ENCODE assay signal across 30 cellular contexts in genomic region chr5:136892026-136892425, GRCh38.
"Had no signal": no experiment of that assay in that cellular context is flagged by ENCODE, and none has a peak within 500 bp of the region (broad histone marks: within the 10 kb centered on the region; RNA-seq: fewer than 3 reads in every experiment).

No MANE protein-coding gene starts in this region.

- H3K27ac Mint-ChIP-seq: activated B cell treated with CpG ODN at 0.5 μM for 24 hours; activated CD8-positive, alpha-beta T cell treated with anti-CD3 and anti-CD28 coated beads for 36 hours; activated T-helper 17 cell treated with anti-CD3 and anti-CD28 coated beads, Interleukin-2, amount 50 U/mL, for 72 hours; dendritic cell treated with granulocyte-macrophage colony-stimulating factor and Interleukin-4, amounts not matched to agents 40 ng/mL and 50 ng/mL, for 4 days; natural killer cell treated with Interleukin-12 subunit alpha and Interleukin-12 subunit beta and Interleukin-15 and Interleukin-18, amount 100 ng/mL, for 72 hours; progenitor cell of endocrine pancreas; stimulated activated memory B cell treated with anti-CD40 and anti-IgM and Interleukin-4, amounts not matched to agents 10 μg/mL and 1 μg/mL and 100 μg/mL, for 72 hours; stimulated activated naive CD8-positive, alpha-beta T cell treated with anti-CD3 and anti-CD28 coated beads, Interleukin-15, amount 100 ng/mL, for 72 hours; T-helper 17 cell; type B pancreatic cell had no signal

- H3K9me3 Mint-ChIP-seq: activated CD8-positive, alpha-beta T cell treated with anti-CD3 and anti-CD28 coated beads for 36 hours; activated T-cell treated with anti-CD3 and anti-CD28 coated beads, Interleukin-2, amount 50 U/mL, for 4 hours; dendritic cell treated with granulocyte-macrophage colony-stimulating factor and Interleukin-4, amounts not matched to agents 40 ng/mL and 50 ng/mL, for 4 days; stimulated activated memory B cell treated with anti-CD40 and anti-IgM and Interleukin-4, amounts not matched to agents 10 μg/mL and 1 μg/mL and 100 μg/mL, for 72 hours; type B pancreatic cell had no signal

- H3K9me3 ChIP-seq: gastrocnemius medialis, left ventricle myocardium inferior, mucosa of descending colon, ovary, sigmoid colon, vagina had no signal

- H3K4me3 Mint-ChIP-seq: activated B cell treated with CpG ODN at 0.5 μM for 24 hours; activated CD8-positive, alpha-beta T cell treated with anti-CD3 and anti-CD28 coated beads for 36 hours; activated T-cell treated with anti-CD3 and anti-CD28 coated beads, Interleukin-2, amount 50 U/mL, for 4 hours; activated T-helper 17 cell treated with anti-CD3 and anti-CD28 coated beads, Interleukin-2, amount 50 U/mL, for 72 hours; dendritic cell treated with granulocyte-macrophage colony-stimulating factor and Interleukin-4, amounts not matched to agents 40 ng/mL and 50 ng/mL, for 4 days; natural killer cell treated with Interleukin-12 subunit alpha and Interleukin-12 subunit beta and Interleukin-15 and Interleukin-18, amount 100 ng/mL, for 72 hours; stimulated activated memory B cell treated with anti-CD40 and anti-IgM and Interleukin-4, amounts not matched to agents 10 μg/mL and 1 μg/mL and 100 μg/mL, for 72 hours; stimulated activated naive CD8-positive, alpha-beta T cell treated with anti-CD3 and anti-CD28 coated beads, Interleukin-15, amount 100 ng/mL, for 72 hours; T-helper 17 cell; type B pancreatic cell had no signal

- ATAC-seq: activated CD8-positive, alpha-beta T cell treated with anti-CD3 and anti-CD28 coated beads for 36 hours; activated T-cell treated with anti-CD3 and anti-CD28 coated beads, Interleukin-2, amount 50 U/mL, for 4 hours; activated T-helper 17 cell treated with anti-CD3 and anti-CD28 coated beads, Interleukin-2, amount 50 U/mL, for 72 hours; gastrocnemius medialis; mucosa of descending colon; natural killer cell treated with Interleukin-12 subunit alpha and Interleukin-12 subunit beta and Interleukin-15 and Interleukin-18, amount 100 ng/mL, for 72 hours; stimulated activated memory B cell treated with anti-CD40 and anti-IgM and Interleukin-4, amounts not matched to agents 10 μg/mL and 1 μg/mL and 100 μg/mL, for 72 hours; stimulated activated naive CD8-positive, alpha-beta T cell treated with anti-CD3 and anti-CD28 coated beads, Interleukin-15, amount 100 ng/mL, for 72 hours; T-helper 17 cell had no signal

- H3K27me3 ChIP-seq: gastrocnemius medialis, ovary, sigmoid colon, vagina had no signal

- H3K4me1 ChIP-seq: gastrocnemius medialis, sigmoid colon, vagina had no signal

- H3K36me3 ChIP-seq: gastrocnemius medialis, left ventricle myocardium inferior, ovary, sigmoid colon, vagina had no signal

- H3K36me3 Mint-ChIP-seq: natural killer cell treated with Interleukin-12 subunit alpha and Interleukin-12 subunit beta and Interleukin-15 and Interleukin-18, amount 100 ng/mL, for 72 hours; stimulated activated memory B cell treated with anti-CD40 and anti-IgM and Interleukin-4, amounts not matched to agents 10 μg/mL and 1 μg/mL and 100 μg/mL, for 72 hours; type B pancreatic cell had no signal

- H3K27me3 Mint-ChIP-seq: activated B cell treated with CpG ODN at 0.5 μM for 24 hours; activated CD8-positive, alpha-beta T cell treated with anti-CD3 and anti-CD28 coated beads for 36 hours; activated T-helper 17 cell treated with anti-CD3 and anti-CD28 coated beads, Interleukin-2, amount 50 U/mL, for 72 hours; dendritic cell treated with granulocyte-macrophage colony-stimulating factor and Interleukin-4, amounts not matched to agents 40 ng/mL and 50 ng/mL, for 4 days; natural killer cell treated with Interleukin-12 subunit alpha and Interleukin-12 subunit beta and Interleukin-15 and Interleukin-18, amount 100 ng/mL, for 72 hours; stimulated activated memory B cell treated with anti-CD40 and anti-IgM and Interleukin-4, amounts not matched to agents 10 μg/mL and 1 μg/mL and 100 μg/mL, for 72 hours; stimulated activated naive CD8-positive, alpha-beta T cell treated with anti-CD3 and anti-CD28 coated beads, Interleukin-15, amount 100 ng/mL, for 72 hours; T-helper 17 cell had no signal

- H3K4me3 ChIP-seq: gastrocnemius medialis, left ventricle myocardium inferior, lung, mucosa of descending colon, ovary, sigmoid colon, vagina had no signal

- H3K27ac ChIP-seq: gastrocnemius medialis, left ventricle myocardium inferior, ovary, sigmoid colon, vagina had no signal

- H3K4me1 Mint-ChIP-seq: activated B cell treated with CpG ODN at 0.5 μM for 24 hours; activated T-helper 17 cell treated with anti-CD3 and anti-CD28 coated beads, Interleukin-2, amount 50 U/mL, for 72 hours; stimulated activated memory B cell treated with anti-CD40 and anti-IgM and Interleukin-4, amounts not matched to agents 10 μg/mL and 1 μg/mL and 100 μg/mL, for 72 hours; stimulated activated naive CD8-positive, alpha-beta T cell treated with anti-CD3 and anti-CD28 coated beads, Interleukin-15, amount 100 ng/mL, for 72 hours; T-helper 17 cell had no signal

- DNase-seq: activated B cell treated with CpG ODN at 0.5 μM for 24 hours; activated CD4-positive, alpha-beta T cell treated with anti-CD3 and anti-CD28 coated beads, Interleukin-2, amount 50 U/mL, for 1 hour; activated CD8-positive, alpha-beta T cell treated with anti-CD3 and anti-CD28 coated beads for 36 hours; activated gamma-delta T cell treated with Interleukin-2 at 50 U/mL for 16 hours; activated naive CD4-positive, alpha-beta T cell treated with anti-CD3 and anti-CD28 coated beads, Interleukin-2, amount 50 U/mL, for 16 hours; activated T-cell treated with anti-CD3 and anti-CD28 coated beads, Interleukin-2, amount 50 U/mL, for 4 hours; amniotic stem cell; caudate nucleus; effector memory CD4-positive, alpha-beta T cell; gastrocnemius medialis; glutamatergic neuron; kidney glomerular epithelial cell; left ventricle myocardium inferior; mucosa of descending colon; ovary; sigmoid colon; small intestine; stimulated activated CD4-positive, alpha-beta T cell treated with anti-CD3 and anti-CD28 coated beads, Interleukin-4, amount 100 ng/mL, for 4 hours; stimulated activated CD8-positive, alpha-beta memory T cell treated with anti-CD3 and anti-CD28 coated beads, Interleukin-4, amount 100 ng/mL, for 48 hours; stimulated activated naive CD8-positive, alpha-beta T cell treated with anti-CD3 and anti-CD28 coated beads, Interleukin-15, amount 100 ng/mL, for 72 hours; T-helper 17 cell; T1000 had no signal
